In genomic region chr5:32722957-32723356, GRCh38 we compare ENCODE assay signal across 1 cellular context.
TF ChIP-seq lines count a peak whose summit lies in the region.

No MANE protein-coding gene starts in this region.

TF ChIP-seq in SK-N-SH, 30 proteins besides CTCF, POLR2A, EP300 and RAD21 (continued from another document):
- TF ChIP-seq USF2 (IDR thresholded peaks at IDR 0.05; ENCODE audit: borderline replicate concordance, low read depth, low read length), result no peak
- no peak for TF ChIP-seq JUND (IDR thresholded peaks at IDR 0.05)
TF ChIP-seq in SK-N-SH: peak in this region for 0.
